In the genomic region with DNA sequence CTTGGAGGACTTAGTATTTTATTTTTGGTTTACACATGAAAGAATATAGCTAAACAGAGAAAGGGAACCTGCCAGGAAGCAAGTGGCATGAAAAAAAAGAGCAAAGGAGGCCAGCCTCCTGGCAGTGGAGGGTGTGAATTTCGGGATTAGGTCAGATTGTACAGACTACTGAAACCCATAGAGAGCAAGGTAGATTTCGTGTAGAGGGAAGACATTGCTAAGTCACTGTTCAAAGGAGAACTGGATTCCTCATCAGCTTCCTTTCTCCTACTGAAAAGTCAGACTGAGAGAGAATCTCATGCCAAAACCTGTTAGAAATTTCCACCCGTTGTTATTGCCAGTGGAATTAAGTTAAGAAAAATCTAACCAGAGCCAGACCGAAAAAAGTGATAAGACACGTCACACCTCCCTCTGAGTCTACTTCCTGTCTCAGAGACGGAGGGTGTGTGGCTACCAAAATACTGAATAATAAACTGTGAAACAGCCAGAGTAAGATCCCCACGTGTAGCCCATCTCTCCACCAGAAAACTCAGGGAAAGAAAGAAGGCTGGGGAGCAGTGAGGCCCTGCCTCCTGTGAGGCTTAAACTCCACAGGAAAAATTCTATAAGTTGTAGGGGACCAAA, we compare ENCODE assay signal across 9 cellular contexts.
DNase-seq lines count a peak whose midpoint lies in the region; ATAC-seq, FAIRE-seq and TF ChIP-seq lines count a peak whose summit lies in the region.
"Had no signal": no experiment of that assay in that cellular context is flagged by ENCODE, and none has a peak within 500 bp of the region (broad histone marks: within the 10 kb centered on the region; RNA-seq: fewer than 3 reads in every experiment).

No MANE protein-coding gene starts in this region.

- intact Hi-C loops in uterus (cut with DNase I; ENCODE audit: low total_unique reads) = no loop called here

- peak overlapping the region; percentile 36 for H3K4me3 Mint-ChIP-seq in stimulated activated effector memory CD8-positive, alpha-beta T cell treated with anti-CD3 and anti-CD28 coated beads, Interleukin-12 subunit alpha, Interleukin-12 subunit beta, amount 100 ng/mL, for 72 hours

- peaks cover 0 to 9% of the 10 kb centered on the region in 2 donors for H3K9me3 Mint-ChIP-seq in activated naive CD4-positive, alpha-beta T cell treated with anti-CD3 and anti-CD28 coated beads, Interleukin-2, amount 50 U/mL, for 72 hours
- H3K9me3 Mint-ChIP-seq in stimulated activated effector memory CD8-positive, alpha-beta T cell treated with anti-CD3 and anti-CD28 coated beads, Interleukin-12 subunit alpha, Interleukin-12 subunit beta, amount 100 ng/mL, for 72 hours = no peaks in the 10 kb centered on the region

- TF ChIP-seq CTCF in OCI-LY3 (IDR thresholded peaks at IDR 0.05; ENCODE audit: low read depth, low read length) = no peak
- TF ChIP-seq CTCF in bronchial epithelial cell (IDR thresholded peaks at IDR 0.05; ENCODE audit: insufficient read depth, low read length, severe bottlenecking) = no peak
- TF ChIP-seq CTCF in uterus (IDR thresholded peaks at IDR 0.05) = no peak

- H3K4me2 ChIP-seq in OCI-LY3 (ENCODE audit: low read length) = peak overlapping the region; percentile 47

- H3K27me3 ChIP-seq in OCI-LY3 (ENCODE audit: low read depth, low read length) (no peaks in the 10 kb centered on the region), bronchial epithelial cell (ENCODE audit: control insufficient read depth, insufficient read depth, low read length) (no peaks in the 10 kb centered on the region), uterus (no peaks in the 10 kb centered on the region)

- no peak for FAIRE-seq in bronchial epithelial cell (lab: Jason Lieb, UNC)

- peaks cover 17% of the 10 kb centered on the region for H3K4me1 Mint-ChIP-seq in stimulated activated effector memory CD8-positive, alpha-beta T cell treated with anti-CD3 and anti-CD28 coated beads, Interleukin-12 subunit alpha, Interleukin-12 subunit beta, amount 100 ng/mL, for 72 hours

- no peaks in the 10 kb centered on the region for H3K79me2 ChIP-seq in OCI-LY3 (ENCODE audit: low read length)

- H3K4me1 ChIP-seq in OCI-LY3 (ENCODE audit: low read length) = no peaks in the 10 kb centered on the region
- H3K4me1 ChIP-seq in uterus = no peaks in the 10 kb centered on the region

- H3K4me3 ChIP-seq in OCI-LY3 (ENCODE audit: low read length) = peak overlapping the region; percentile 39; the same call in 1 of the 2 replicates
- no peak overlapping the region for H3K4me3 ChIP-seq in bronchial epithelial cell (ENCODE audit: low read depth, low read length)
- no peak overlapping the region for H3K4me3 ChIP-seq in uterus

- no peaks in the 10 kb centered on the region for H4K20me1 ChIP-seq in OCI-LY3 (ENCODE audit: insufficient read depth, low read length)

- peak overlapping the region; percentile 90 for H2AFZ ChIP-seq in OCI-LY3 (ENCODE audit: low read depth, low read length)

- H3K36me3 ChIP-seq in OCI-LY3 (replicated peaks; ENCODE audit: low read depth, low read length) (no peaks in the 10 kb centered on the region), bronchial epithelial cell (ENCODE audit: control insufficient read depth, insufficient read depth, low read length) (no peaks in the 10 kb centered on the region), uterus (no peaks in the 10 kb centered on the region)

- no peak overlapping the region for H3K9ac ChIP-seq in OCI-LY3 (ENCODE audit: low read length)

- peak; percentile 86 to 88 for ATAC-seq in activated naive CD4-positive, alpha-beta T cell treated with anti-CD3 and anti-CD28 coated beads, Interleukin-2, amount 50 U/mL, for 72 hours
- peak; percentile 86 for ATAC-seq in stimulated activated effector memory CD8-positive, alpha-beta T cell treated with anti-CD3 and anti-CD28 coated beads, Interleukin-12 subunit alpha, Interleukin-12 subunit beta, amount 100 ng/mL, for 72 hours

- H3K27ac Mint-ChIP-seq in activated naive CD4-positive, alpha-beta T cell treated with anti-CD3 and anti-CD28 coated beads, Interleukin-2, amount 50 U/mL, for 72 hours = peak overlapping the region; percentile 70 to 86
- H3K27ac Mint-ChIP-seq in stimulated activated effector memory CD8-positive, alpha-beta T cell treated with anti-CD3 and anti-CD28 coated beads, Interleukin-12 subunit alpha, Interleukin-12 subunit beta, amount 100 ng/mL, for 72 hours = peak overlapping the region; percentile 51

- TF ChIP-seq POLR2A in uterus (IDR thresholded peaks at IDR 0.05) = no peak

- no peaks in the 10 kb centered on the region for H3K36me3 Mint-ChIP-seq in activated naive CD4-positive, alpha-beta T cell treated with anti-CD3 and anti-CD28 coated beads, Interleukin-2, amount 50 U/mL, for 72 hours
- no peaks in the 10 kb centered on the region for H3K36me3 Mint-ChIP-seq in stimulated activated effector memory CD8-positive, alpha-beta T cell treated with anti-CD3 and anti-CD28 coated beads, Interleukin-12 subunit alpha, Interleukin-12 subunit beta, amount 100 ng/mL, for 72 hours

- H3K27ac ChIP-seq in OCI-LY3 (ENCODE audit: low read length) (no peak overlapping the region), uterus (no peak overlapping the region)

- no peaks in the 10 kb centered on the region for H3K9me3 ChIP-seq in OCI-LY3 (ENCODE audit: insufficient read depth, low read length)
- no peaks in the 10 kb centered on the region for H3K9me3 ChIP-seq in uterus

- peak in 1 of 2 donors; percentile 7 for DNase-seq in activated naive CD4-positive, alpha-beta T cell treated with anti-CD3 and anti-CD28 coated beads, Interleukin-2, amount 50 U/mL, for 72 hours (ENCODE audit: low spot score in 2 of 2)
- no peak for DNase-seq in activated naive CD4-positive, alpha-beta T cell (lab: John Stamatoyannopoulos, UW)
- DNase-seq in bronchial epithelial cell (ENCODE audit: low read depth) (peak; percentile 38), NCI-H1092 (lab: John Stamatoyannopoulos, UW) (no peak), NCI-H446 (lab: John Stamatoyannopoulos, UW) (no peak), uterus (no peak)
- peak in 1 of 2 donors; percentile 49 for DNase-seq in stimulated activated effector memory CD8-positive, alpha-beta T cell treated with anti-CD3 and anti-CD28 coated beads, Interleukin-12 subunit alpha, Interleukin-12 subunit beta, amount 100 ng/mL, for 72 hours (ENCODE audit: low spot score in 2 of 2)
- DNase-seq: NCI-H69 had no signal
